ENCODE assay signal across 1 cellular context in genomic region chr10:122490786-122491680, GRCh38.
TF ChIP-seq lines count a peak whose summit lies in the region.

No MANE protein-coding gene starts in this region.

TF ChIP-seq in SK-N-SH treated with all-trans-retinoic acid at 6 μM for 48 hours, 23 proteins besides CTCF, POLR2A, EP300 and RAD21 (continued from another document):
- TF ChIP-seq SNAI2 (CRISPR knock-in tag; IDR thresholded peaks at IDR 0.05) (no peak), PATZ1 (CRISPR knock-in tag; IDR thresholded peaks at IDR 0.05; ENCODE audit: borderline replicate concordance) (no peak), RARB (CRISPR knock-in tag; IDR thresholded peaks at IDR 0.05) (no peak)
